Comparison of ENCODE assay signal across 17 cellular contexts in genomic region chr13:76339649-76340048, GRCh38.
"Had no signal": no experiment of that assay in that cellular context is flagged by ENCODE, and none has a peak within 500 bp of the region (broad histone marks: within the 10 kb centered on the region; RNA-seq: fewer than 3 reads in every experiment).

No MANE protein-coding gene starts in this region.

- H3K36me3 ChIP-seq: heart right ventricle, lower lobe of right lung, tibial artery had no signal

- H3K27me3 Mint-ChIP-seq: activated CD8-positive, alpha-beta memory T cell treated with anti-CD3 and anti-CD28 coated beads, Interleukin-2, amount 10 ng/mL, durations not matched to agents 7 days and 5 days; activated naive CD4-positive, alpha-beta T cell treated with anti-CD3 and anti-CD28 coated beads, Interleukin-2, amount 10 ng/mL, durations not matched to agents 7 days and 5 days; stimulated activated memory B cell treated with anti-CD40 and anti-IgM and Interleukin-4, amounts not matched to agents 10 μg/mL and 1 μg/mL and 100 μg/mL, for 72 hours had no signal

- H3K27ac ChIP-seq: epithelial cell of prostate, heart right ventricle, lower lobe of right lung, tibial artery, VCaP had no signal

- H3K9me3 ChIP-seq: lower lobe of right lung, tibial artery had no signal

- H3K36me3 Mint-ChIP-seq: activated CD8-positive, alpha-beta memory T cell treated with anti-CD3 and anti-CD28 coated beads, Interleukin-2, amount 10 ng/mL, durations not matched to agents 7 days and 5 days; activated naive CD4-positive, alpha-beta T cell treated with anti-CD3 and anti-CD28 coated beads, Interleukin-2, amount 10 ng/mL, durations not matched to agents 7 days and 5 days; stimulated activated memory B cell treated with anti-CD40 and anti-IgM and Interleukin-4, amounts not matched to agents 10 μg/mL and 1 μg/mL and 100 μg/mL, for 72 hours had no signal

- H3K27ac Mint-ChIP-seq: activated CD8-positive, alpha-beta memory T cell treated with anti-CD3 and anti-CD28 coated beads, Interleukin-2, amount 10 ng/mL, durations not matched to agents 7 days and 5 days; activated naive CD4-positive, alpha-beta T cell treated with anti-CD3 and anti-CD28 coated beads, Interleukin-2, amount 10 ng/mL, durations not matched to agents 7 days and 5 days; nephron progenitor cell; stimulated activated memory B cell treated with anti-CD40 and anti-IgM and Interleukin-4, amounts not matched to agents 10 μg/mL and 1 μg/mL and 100 μg/mL, for 72 hours had no signal

- H3K4me3 ChIP-seq: heart right ventricle, lower lobe of right lung, tibial artery had no signal

- H3K4me1 ChIP-seq: lower lobe of right lung had no signal

- DNase-seq: activated CD4-positive, alpha-beta T cell treated with anti-CD3 and anti-CD28 coated beads for 1 hour; activated CD4-positive, alpha-beta T cell treated with anti-CD3 and anti-CD28 coated beads, Interleukin-2, amount 50 U/mL, for 48 hours; activated CD8-positive, alpha-beta memory T cell treated with anti-CD3 and anti-CD28 coated beads, Interleukin-2, amount 10 ng/mL, durations not matched to agents 7 days and 5 days; activated naive CD4-positive, alpha-beta T cell treated with anti-CD3 and anti-CD28 coated beads, Interleukin-2, amount 10 ng/mL, durations not matched to agents 7 days and 5 days; activated T-cell treated with anti-CD3 and anti-CD28 coated beads, Interleukin-2, amount 50 U/mL, for 1 hour; dermis blood vessel endothelial cell; foreskin melanocyte; heart right ventricle; left colon; lower lobe of right lung; nephron progenitor cell; occipital lobe; stimulated activated CD4-positive, alpha-beta T cell treated with anti-CD3 and anti-CD28 coated beads, Interleukin-2, amount 100 ng/mL, for 48 hours; tibial artery had no signal

- H3K4me3 Mint-ChIP-seq: activated CD8-positive, alpha-beta memory T cell treated with anti-CD3 and anti-CD28 coated beads, Interleukin-2, amount 10 ng/mL, durations not matched to agents 7 days and 5 days; activated naive CD4-positive, alpha-beta T cell treated with anti-CD3 and anti-CD28 coated beads, Interleukin-2, amount 10 ng/mL, durations not matched to agents 7 days and 5 days; nephron progenitor cell; stimulated activated memory B cell treated with anti-CD40 and anti-IgM and Interleukin-4, amounts not matched to agents 10 μg/mL and 1 μg/mL and 100 μg/mL, for 72 hours had no signal

- ATAC-seq: activated CD8-positive, alpha-beta memory T cell treated with anti-CD3 and anti-CD28 coated beads, Interleukin-2, amount 10 ng/mL, durations not matched to agents 7 days and 5 days; heart right ventricle; left colon; lower lobe of right lung; stimulated activated memory B cell treated with anti-CD40 and anti-IgM and Interleukin-4, amounts not matched to agents 10 μg/mL and 1 μg/mL and 100 μg/mL, for 72 hours had no signal

- H3K27me3 ChIP-seq: heart right ventricle, tibial artery had no signal

- H3K4me1 Mint-ChIP-seq: activated CD8-positive, alpha-beta memory T cell treated with anti-CD3 and anti-CD28 coated beads, Interleukin-2, amount 10 ng/mL, durations not matched to agents 7 days and 5 days; activated naive CD4-positive, alpha-beta T cell treated with anti-CD3 and anti-CD28 coated beads, Interleukin-2, amount 10 ng/mL, durations not matched to agents 7 days and 5 days; nephron progenitor cell; stimulated activated memory B cell treated with anti-CD40 and anti-IgM and Interleukin-4, amounts not matched to agents 10 μg/mL and 1 μg/mL and 100 μg/mL, for 72 hours had no signal
